ENCODE assay signal across 19 cellular contexts in genomic region chr4:37567781-37568180, GRCh38.
"Had no signal": no experiment of that assay in that cellular context is flagged by ENCODE, and none has a peak within 500 bp of the region (broad histone marks: within the 10 kb centered on the region; RNA-seq: fewer than 3 reads in every experiment).

No MANE protein-coding gene starts in this region.

- H3K36me3 Mint-ChIP-seq: activated naive CD4-positive, alpha-beta T cell treated with anti-CD3 and anti-CD28 coated beads, Interleukin-2, amount 10 ng/mL, durations not matched to agents 7 days and 5 days; immature natural killer cell had no signal

- ATAC-seq: body of pancreas had no signal

- DNase-seq: activated CD4-positive, alpha-beta T cell treated with anti-CD3 and anti-CD28 coated beads, Interleukin-2, amount 10 ng/mL, durations not matched to agents 7 days and 5 days; activated CD8-positive, alpha-beta memory T cell treated with anti-CD3 and anti-CD28 coated beads for 24 hours; activated naive CD4-positive, alpha-beta T cell treated with anti-CD3 and anti-CD28 coated beads, Interleukin-2, amount 10 ng/mL, durations not matched to agents 7 days and 5 days; adrenal gland; body of pancreas; dorsolateral prefrontal cortex; glutamatergic neuron; immature natural killer cell; mammary epithelial cell; occipital lobe; sigmoid colon; SK-N-SH; stimulated activated CD4-positive, alpha-beta T cell treated with anti-CD3 and anti-CD28 coated beads, Interleukin-2, amount 100 ng/mL, for 48 hours; stimulated activated CD8-positive, alpha-beta memory T cell treated with anti-CD3 and anti-CD28 coated beads, Interleukin-4, amount 100 ng/mL, for 48 hours; T-helper 1 cell had no signal

- H3K9me3 ChIP-seq: adrenal gland, body of pancreas, prostate gland, sigmoid colon, SK-N-SH, stomach, vagina had no signal

- H3K9ac ChIP-seq: SK-N-SH had no signal

- H3K4me1 Mint-ChIP-seq: immature natural killer cell had no signal

- H3K4me3 ChIP-seq: adrenal gland, body of pancreas, dorsolateral prefrontal cortex, prostate gland, sigmoid colon, stomach, vagina had no signal

- H3K4me2 ChIP-seq: SK-N-SH had no signal

- H3K27ac Mint-ChIP-seq: activated CD4-positive, alpha-beta T cell treated with anti-CD3 and anti-CD28 coated beads, Interleukin-2, amount 10 ng/mL, durations not matched to agents 7 days and 5 days; activated naive CD4-positive, alpha-beta T cell treated with anti-CD3 and anti-CD28 coated beads, Interleukin-2, amount 10 ng/mL, durations not matched to agents 7 days and 5 days; nephron had no signal

- H3K27me3 Mint-ChIP-seq: activated CD4-positive, alpha-beta T cell treated with anti-CD3 and anti-CD28 coated beads, Interleukin-2, amount 10 ng/mL, durations not matched to agents 7 days and 5 days; activated naive CD4-positive, alpha-beta T cell treated with anti-CD3 and anti-CD28 coated beads, Interleukin-2, amount 10 ng/mL, durations not matched to agents 7 days and 5 days had no signal

- H3K4me3 Mint-ChIP-seq: activated CD4-positive, alpha-beta T cell treated with anti-CD3 and anti-CD28 coated beads, Interleukin-2, amount 10 ng/mL, durations not matched to agents 7 days and 5 days; activated naive CD4-positive, alpha-beta T cell treated with anti-CD3 and anti-CD28 coated beads, Interleukin-2, amount 10 ng/mL, durations not matched to agents 7 days and 5 days; immature natural killer cell; nephron had no signal

- H3K36me3 ChIP-seq: adrenal gland, prostate gland, sigmoid colon, vagina had no signal

- H3K4me1 ChIP-seq: adrenal gland, body of pancreas, prostate gland, sigmoid colon, vagina had no signal

- H3K27me3 ChIP-seq: adrenal gland, body of pancreas, dorsolateral prefrontal cortex, sigmoid colon, stomach, vagina had no signal

- H3K27ac ChIP-seq: adrenal gland, body of pancreas, dorsolateral prefrontal cortex, prostate gland, sigmoid colon, vagina had no signal
